27 cellular contexts compared by ENCODE assay signal in the genomic region with DNA sequence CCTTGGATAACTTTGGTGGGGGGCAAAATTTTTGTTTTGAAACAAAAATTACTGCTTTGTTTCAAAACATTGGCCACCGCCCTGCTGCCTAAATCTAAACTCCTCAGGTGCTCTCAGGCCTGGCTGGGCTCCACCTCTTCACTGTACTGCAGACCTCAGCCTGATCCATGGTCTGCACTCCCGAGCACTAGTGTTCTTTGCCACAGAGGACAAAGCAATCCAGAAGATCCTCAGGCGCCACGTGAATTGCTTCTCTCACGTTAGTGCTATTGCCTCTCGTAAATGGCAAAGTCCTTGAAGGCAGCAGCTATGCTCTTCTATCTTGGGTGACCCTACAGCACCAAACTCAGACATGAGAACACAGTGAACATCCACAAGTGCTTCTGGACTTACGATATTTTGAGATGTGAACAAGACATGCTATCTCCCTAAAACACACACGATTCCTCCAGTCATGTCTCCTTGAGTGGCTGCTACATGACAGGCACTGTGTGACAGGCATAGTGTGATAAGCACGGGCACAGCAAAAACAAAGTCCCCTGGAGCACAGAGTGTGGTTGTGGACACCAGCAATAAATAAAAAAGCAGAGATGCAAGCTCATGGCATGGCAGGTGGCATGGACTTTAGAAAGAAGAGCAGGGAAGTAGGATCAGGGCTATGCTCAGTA.
A peak's percentile ranks its signal among the peaks of the same experiment; 100 is the strongest.
DNase-seq lines count a peak whose midpoint lies in the region; ATAC-seq, FAIRE-seq and TF ChIP-seq lines count a peak whose summit lies in the region.
"Had no signal": no experiment of that assay in that cellular context is flagged by ENCODE, and none has a peak within 500 bp of the region (broad histone marks: within the 10 kb centered on the region; RNA-seq: fewer than 3 reads in every experiment).

No MANE protein-coding gene starts in this region.

- H3K27ac Mint-ChIP-seq in activated CD4-positive, alpha-beta T cell treated with anti-CD3 and anti-CD28 coated beads for 36 hours, result no peak overlapping the region
- H3K27ac Mint-ChIP-seq in natural killer cell treated with Interleukin-12 subunit alpha and Interleukin-12 subunit beta and Interleukin-15 and Interleukin-18, amount 100 ng/mL, for 72 hours, result no peak overlapping the region
- H3K27ac Mint-ChIP-seq: CD14-positive monocyte; CD4-positive, alpha-beta T cell; GM23338; HFFc6 had no signal

- H3K27ac ChIP-seq in K562 (ENCODE audit: extremely low read depth, low read depth, low read length) (no peak overlapping the region), testis (no peak overlapping the region)
- H3K27ac ChIP-seq: A549; BLaER1 treated with 17β-estradiol and CSF1 and Interleukin-3, amounts not matched to agents 10 nM and 100 nM had no signal

- 0% methylated on average over 9 of the region's 9 CpGs for WGBS in K562 (ENCODE audit: insufficient coverage, low coverage, missing lambda C conversion rate)
- WGBS in testis, 2 donors, result 53 to 54% methylated on average over 9 of the region's 9 CpGs

- H3K4me3 ChIP-seq in K562 (no peak overlapping the region), testis (no peak overlapping the region)
- H3K4me3 ChIP-seq: A549; BLaER1 treated with 17β-estradiol and CSF1 and Interleukin-3, amounts not matched to agents 10 nM and 100 nM; GM23338; HAP-1 had no signal

- TF ChIP-seq EP300 in K562 (IDR thresholded peaks at IDR 0.05; ENCODE audit: low read length), result no peak

- no peaks in the 10 kb centered on the region for H3K79me2 ChIP-seq in K562 (ENCODE audit: control insufficient read depth, insufficient read depth, low read length)

- H4K20me1 ChIP-seq in K562 (replicated peaks; ENCODE audit: control insufficient read depth, insufficient read depth, low read length), result no peaks in the 10 kb centered on the region; the same call in 1 of the 2 replicates
- H4K20me1 ChIP-seq: BLaER1 treated with 17β-estradiol and CSF1 and Interleukin-3, amounts not matched to agents 10 nM and 100 nM had no signal

- H3K27me3 ChIP-seq in K562 (ENCODE audit: control insufficient read depth in 2 of 2, insufficient read depth in 2 of 2, low read length in 2 of 2) (peaks cover 12 to 18% of the 10 kb centered on the region in 2 experiments), testis (no peaks in the 10 kb centered on the region)
- H3K27me3 ChIP-seq: BE2C; BLaER1 treated with 17β-estradiol and CSF1 and Interleukin-3, amounts not matched to agents 10 nM and 100 nM had no signal

- in situ Hi-C loops in K562 (cut with MboI), result no loop called here
- in situ Hi-C loops in G401 (cut with HindIII; ENCODE audit: low sequenced_read_pairs), result no loop called here

- H3K9me3 Mint-ChIP-seq in activated CD4-positive, alpha-beta T cell treated with anti-CD3 and anti-CD28 coated beads for 36 hours (ENCODE audit: low read depth), result peaks cover 5% of the 10 kb centered on the region
- peaks cover 13% of the 10 kb centered on the region for H3K9me3 Mint-ChIP-seq in natural killer cell treated with Interleukin-12 subunit alpha and Interleukin-12 subunit beta and Interleukin-15 and Interleukin-18, amount 100 ng/mL, for 72 hours

- ATAC-seq in Right ventricle myocardium superior (ENCODE audit: poor library complexity) (peak; percentile 67), left cardiac atrium (no peak), K562 (peak; percentile 59), left ventricle myocardium superior (peak; percentile 38)
- no peak for ATAC-seq in activated CD4-positive, alpha-beta T cell treated with anti-CD3 and anti-CD28 coated beads for 36 hours
- ATAC-seq in natural killer cell treated with Interleukin-12 subunit alpha and Interleukin-12 subunit beta and Interleukin-15 and Interleukin-18, amount 100 ng/mL, for 72 hours, result no peak
- ATAC-seq: A549, GM23338 had no signal

- no peaks in the 10 kb centered on the region for H3K9me1 ChIP-seq in K562 (ENCODE audit: control insufficient read depth, insufficient read depth, low read length)

- peaks cover 3% of the 10 kb centered on the region for H3K27me3 Mint-ChIP-seq in activated CD4-positive, alpha-beta T cell treated with anti-CD3 and anti-CD28 coated beads for 36 hours
- H3K27me3 Mint-ChIP-seq in natural killer cell treated with Interleukin-12 subunit alpha and Interleukin-12 subunit beta and Interleukin-15 and Interleukin-18, amount 100 ng/mL, for 72 hours, result no peaks in the 10 kb centered on the region
- H3K27me3 Mint-ChIP-seq: CD4-positive, alpha-beta T cell; CD8-positive, alpha-beta memory T cell had no signal

- no peaks in the 10 kb centered on the region for H3K4me1 Mint-ChIP-seq in activated CD4-positive, alpha-beta T cell treated with anti-CD3 and anti-CD28 coated beads for 36 hours
- no peaks in the 10 kb centered on the region for H3K4me1 Mint-ChIP-seq in natural killer cell treated with Interleukin-12 subunit alpha and Interleukin-12 subunit beta and Interleukin-15 and Interleukin-18, amount 100 ng/mL, for 72 hours (ENCODE audit: low read depth in 2 of 2)
- H3K4me1 Mint-ChIP-seq: CD14-positive monocyte; CD8-positive, alpha-beta memory T cell; GM23338 had no signal

- H3K9me3 ChIP-seq in K562 (replicated peaks; ENCODE audit: control insufficient read depth, insufficient read depth, low read depth, low read length) (no peaks in the 10 kb centered on the region), testis (no peaks in the 10 kb centered on the region)
- H3K9me3 ChIP-seq: A549, BE2C had no signal

- no peak overlapping the region for H2AFZ ChIP-seq in K562 (ENCODE audit: low read depth, low read length)
- H2AFZ ChIP-seq: GM23338 had no signal

- H3K4me1 ChIP-seq in K562 (replicated peaks in 1 of 2; ENCODE audit: control insufficient read depth in 2 of 2, insufficient read depth in 2 of 2, low read length in 2 of 2) (peaks cover 0 to 3% of the 10 kb centered on the region in 2 experiments; a peak in 2 of 5 replicates), testis (peaks cover 6% of the 10 kb centered on the region)
- H3K4me1 ChIP-seq: A549; BE2C; BLaER1 treated with 17β-estradiol and CSF1 and Interleukin-3, amounts not matched to agents 10 nM and 100 nM; HAP-1 had no signal

- intact Hi-C loops in Right ventricle myocardium superior (cut with DNase I), result no loop called here
- intact Hi-C loops in left cardiac atrium (cut with DNase I), result no loop called here
- intact Hi-C loops in K562 (cut with micrococcal nuclease), result no loop called here
- intact Hi-C loops in left ventricle myocardium superior (cut with micrococcal nuclease), result no loop called here
- intact Hi-C loops in testis (cut with DNase I; ENCODE audit: low total_unique reads), result no loop called here
- intact Hi-C loops in activated CD4-positive, alpha-beta T cell treated with anti-CD3 and anti-CD28 coated beads for 36 hours (cut with DNase I, micrococcal nuclease), result no loop called here

- BruUV-seq in K562 (replicated peaks; lab: Mats Ljungman, UMichigan), result no TSS peak

- CTCF ChIA-PET in K562 (lab: Yijun Ruan, JAX; ENCODE audit: low intra/inter-chr PET ratio), result no interaction called here
- CTCF ChIA-PET in activated CD4-positive, alpha-beta T cell treated with anti-CD3 and anti-CD28 coated beads for 36 hours (lab: Charles Lee), result no interaction called here

- POLR2A ChIA-PET in K562 (lab: Yijun Ruan, JAX), result no interaction called here
- POLR2A ChIA-PET in activated CD4-positive, alpha-beta T cell treated with anti-CD3 and anti-CD28 coated beads for 36 hours (lab: Charles Lee), result no interaction called here

- TF ChIP-seq CTCF in K562 (IDR thresholded peaks at IDR 0.05 in 2 of 3, conservative IDR thresholded peaks at IDR 0.05 in 1 of 3; ENCODE audit: insufficient read depth in 2 of 3, low read depth in 1 of 3, low read length in 3 of 3) (no peak), testis (IDR thresholded peaks at IDR 0.05) (no peak)

- peak; percentile 80 for FAIRE-seq in K562 (lab: Jason Lieb, UNC)
- FAIRE-seq: A549, D721Med, GM12891, GM18507 had no signal

- no peak overlapping the region for H3K4me3 Mint-ChIP-seq in activated CD4-positive, alpha-beta T cell treated with anti-CD3 and anti-CD28 coated beads for 36 hours
- no peak overlapping the region for H3K4me3 Mint-ChIP-seq in natural killer cell treated with Interleukin-12 subunit alpha and Interleukin-12 subunit beta and Interleukin-15 and Interleukin-18, amount 100 ng/mL, for 72 hours
- H3K4me3 Mint-ChIP-seq: CD14-positive monocyte; CD4-positive, alpha-beta T cell; CD8-positive, alpha-beta memory T cell; GM23338; HFFc6 had no signal

- TF ChIP-seq POLR2A in K562 (conservative IDR thresholded peaks at IDR 0.05), result no peak
- no peak for TF ChIP-seq POLR2A in testis (IDR thresholded peaks at IDR 0.05)

- H3K36me3 ChIP-seq in K562 (ENCODE audit: control insufficient read depth, insufficient read depth, low read length) (no peaks in the 10 kb centered on the region), testis (ENCODE audit: low read depth, missing control alignments) (no peaks in the 10 kb centered on the region)
- H3K36me3 ChIP-seq: BE2C; BLaER1 treated with 17β-estradiol and CSF1 and Interleukin-3, amounts not matched to agents 10 nM and 100 nM; HAP-1 had no signal

- H3K4me2 ChIP-seq in K562 (ENCODE audit: insufficient read depth, low read length), result peak overlapping the region; percentile 15; the same call in 1 of the 2 replicates
- H3K4me2 ChIP-seq: A549; BLaER1 treated with 17β-estradiol and CSF1 and Interleukin-3, amounts not matched to agents 10 nM and 100 nM; GM23338 had no signal

- TF ChIP-seq RAD21 in K562 (CRISPR knock-in tag; conservative IDR thresholded peaks at IDR 0.05 in 1 of 2, IDR thresholded peaks at IDR 0.05 in 1 of 2), result no peak

- DNase-seq in Right ventricle myocardium superior (no peak), left cardiac atrium (no peak), K562 (ENCODE audit: extremely low read depth in 1 of 4, low spot score in 3 of 4) (peak in 2 of 4 experiments; percentile 33 to 37), left ventricle myocardium superior (no peak), testis (peak; percentile 17), G401 (ENCODE audit: low spot score) (no peak)
- DNase-seq in activated CD4-positive, alpha-beta T cell treated with anti-CD3 and anti-CD28 coated beads for 36 hours, result no peak
- no peak for DNase-seq in natural killer cell treated with Interleukin-12 subunit alpha and Interleukin-12 subunit beta and Interleukin-15 and Interleukin-18, amount 100 ng/mL, for 72 hours (ENCODE audit: low spot score)
- DNase-seq: 8988T; ACHN; AML-193; BE2C; CD4-positive, alpha-beta T cell; CD8-positive, alpha-beta memory T cell; DMS 273 treated with DMSO at 0.1 percent for 48 hours; DMS79; EL; GF-D8; HFFc6 had no signal

- H3K9ac ChIP-seq in K562 (ENCODE audit: insufficient read depth in 1 of 2, low read depth in 2 of 2, low read length in 2 of 2), result no peak overlapping the region
- H3K9ac ChIP-seq: BLaER1 treated with 17β-estradiol and CSF1 and Interleukin-3, amounts not matched to agents 10 nM and 100 nM had no signal

- H3K36me3 Mint-ChIP-seq in activated CD4-positive, alpha-beta T cell treated with anti-CD3 and anti-CD28 coated beads for 36 hours (ENCODE audit: low read depth), result no peaks in the 10 kb centered on the region
- H3K36me3 Mint-ChIP-seq in natural killer cell treated with Interleukin-12 subunit alpha and Interleukin-12 subunit beta and Interleukin-15 and Interleukin-18, amount 100 ng/mL, for 72 hours, result peaks cover 8% of the 10 kb centered on the region
- H3K36me3 Mint-ChIP-seq: CD14-positive monocyte; CD8-positive, alpha-beta memory T cell had no signal

TF ChIP-seq in K562, 482 proteins besides CTCF, POLR2A, EP300 and RAD21 (continues in another document):
- TF ChIP-seq MEIS2 (IDR thresholded peaks at IDR 0.05; ENCODE audit: partially characterized antibody), result peak; percentile 63
- peak; percentile 51; the same call in 1 of the 2 replicates for TF ChIP-seq DPF2 (IDR thresholded peaks at IDR 0.05)

Comparison
In these comparisons a context has a peak if more than half of its experiments do, and no peak if none do; other contexts are left out.
1. ATAC-seq: peak in Right ventricle myocardium superior (single experiment), K562 (single experiment) and left ventricle myocardium superior (single experiment); none in left cardiac atrium (0 of 2), activated CD4-positive, alpha-beta T cell treated with anti-CD3 and anti-CD28 coated beads for 36 hours (single experiment) and natural killer cell treated with Interleukin-12 subunit alpha and Interleukin-12 subunit beta and Interleukin-15 and Interleukin-18, amount 100 ng/mL, for 72 hours (0 of 2).